Comparison of ENCODE assay signal across 1 cellular context in the genomic region with DNA sequence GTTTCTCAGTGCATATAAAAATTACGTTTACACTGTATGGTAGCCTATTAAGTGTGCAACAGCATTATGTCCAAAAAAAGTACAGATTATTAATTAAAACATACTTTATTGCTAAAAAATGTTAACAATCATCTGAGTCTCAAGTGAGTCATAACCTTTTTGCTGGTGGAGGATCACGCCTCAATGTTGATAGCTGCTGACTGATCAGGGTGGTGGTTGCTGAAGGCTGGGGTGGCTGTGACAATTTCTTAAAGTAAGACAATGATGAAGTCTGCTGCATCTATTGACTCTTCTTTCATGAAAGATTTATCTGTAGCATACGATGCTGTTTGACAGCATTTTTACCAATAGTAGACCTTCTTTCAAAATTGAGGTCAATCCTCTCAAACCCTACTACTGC.
TF ChIP-seq lines count a peak whose summit lies in the region.

No MANE protein-coding gene starts in this region.

TF ChIP-seq in IMR-90, 13 proteins besides CTCF, POLR2A, EP300 and RAD21 (continued from another document):
- TF ChIP-seq RCOR1 (IDR thresholded peaks at IDR 0.05; ENCODE audit: insufficient replicate concordance, low read length) (no peak), CHD1 (IDR thresholded peaks at IDR 0.05; ENCODE audit: low read depth, low read length) (no peak), MXI1 (IDR thresholded peaks at IDR 0.05; ENCODE audit: borderline replicate concordance, low read depth, low read length) (no peak), CEBPB (IDR thresholded peaks at IDR 0.05; ENCODE audit: low read depth, low read length) (no peak), MAZ (IDR thresholded peaks at IDR 0.05; ENCODE audit: borderline replicate concordance, low read depth, low read length) (no peak), RFX5 (IDR thresholded peaks at IDR 0.05; ENCODE audit: low read depth, low read length) (no peak), SMC3 (IDR thresholded peaks at IDR 0.05; ENCODE audit: low read depth, low read length) (no peak), NFE2L2 (IDR thresholded peaks at IDR 0.05; ENCODE audit: low read depth, low read length) (no peak)
- TF ChIP-seq, protein P1, sequence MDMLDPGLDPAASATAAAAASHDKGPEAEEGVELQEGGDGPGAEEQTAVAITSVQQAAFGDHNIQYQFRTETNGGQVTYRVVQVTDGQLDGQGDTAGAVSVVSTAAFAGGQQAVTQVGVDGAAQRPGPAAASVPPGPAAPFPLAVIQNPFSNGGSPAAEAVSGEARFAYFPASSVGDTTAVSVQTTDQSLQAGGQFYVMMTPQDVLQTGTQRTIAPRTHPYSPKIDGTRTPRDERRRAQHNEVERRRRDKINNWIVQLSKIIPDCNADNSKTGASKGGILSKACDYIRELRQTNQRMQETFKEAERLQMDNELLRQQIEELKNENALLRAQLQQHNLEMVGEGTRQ (IDR thresholded peaks at IDR 0.05; ENCODE audit: low read depth, low read length), result no peak
- TF ChIP-seq, protein P2, sequence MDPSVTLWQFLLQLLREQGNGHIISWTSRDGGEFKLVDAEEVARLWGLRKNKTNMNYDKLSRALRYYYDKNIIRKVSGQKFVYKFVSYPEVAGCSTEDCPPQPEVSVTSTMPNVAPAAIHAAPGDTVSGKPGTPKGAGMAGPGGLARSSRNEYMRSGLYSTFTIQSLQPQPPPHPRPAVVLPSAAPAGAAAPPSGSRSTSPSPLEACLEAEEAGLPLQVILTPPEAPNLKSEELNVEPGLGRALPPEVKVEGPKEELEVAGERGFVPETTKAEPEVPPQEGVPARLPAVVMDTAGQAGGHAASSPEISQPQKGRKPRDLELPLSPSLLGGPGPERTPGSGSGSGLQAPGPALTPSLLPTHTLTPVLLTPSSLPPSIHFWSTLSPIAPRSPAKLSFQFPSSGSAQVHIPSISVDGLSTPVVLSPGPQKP (IDR thresholded peaks at IDR 0.05; ENCODE audit: borderline replicate concordance, low read depth, low read length), result no peak
